ENCODE assay signal across 8 cellular contexts in the genomic region with DNA sequence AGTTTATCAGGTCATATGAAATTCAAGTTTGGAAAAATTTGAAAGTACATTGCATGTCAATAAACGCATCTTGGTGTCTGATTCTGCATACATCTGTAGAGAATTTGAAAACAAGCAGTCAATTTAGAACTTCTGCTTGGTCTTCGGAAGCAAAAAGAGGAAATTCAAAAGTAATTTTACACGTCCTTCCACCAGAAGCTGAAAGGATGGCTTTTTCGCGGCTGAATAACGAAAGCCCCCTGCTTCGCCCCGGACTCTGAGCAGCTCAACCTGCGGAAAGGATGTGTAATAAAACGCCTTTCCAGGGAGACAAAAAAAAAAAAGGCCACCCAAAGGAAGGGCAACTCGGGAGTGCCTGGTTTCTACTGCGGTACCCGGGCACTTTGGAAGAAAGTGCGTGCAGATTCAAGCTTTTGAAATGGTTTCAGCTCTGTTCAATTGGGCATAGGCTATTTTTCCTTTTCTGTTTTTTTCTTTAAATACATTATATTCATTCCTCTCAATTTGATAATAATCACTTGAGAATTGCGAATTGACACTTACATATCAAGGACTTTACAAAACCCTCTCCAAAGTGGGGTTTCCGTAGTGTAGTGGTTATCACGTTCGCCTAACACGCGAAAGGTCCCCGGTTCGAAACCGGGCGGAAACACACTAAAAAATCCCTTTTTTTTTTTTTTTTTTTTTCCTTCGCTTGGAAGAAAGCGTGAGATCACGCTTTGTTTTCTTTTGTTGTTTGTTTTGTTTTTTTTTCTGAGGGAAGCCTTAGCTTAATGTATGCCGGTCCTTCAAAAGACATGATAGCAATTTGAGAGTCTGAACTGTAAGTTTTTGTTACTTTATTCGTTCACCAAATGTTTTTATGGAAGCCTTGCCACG. TPM values are rescaled to one million over a fixed set of nuclear protein-coding genes. Genes with fewer than 3 reads are reported as not detected.
DNase-seq lines count a peak whose midpoint lies in the region; ATAC-seq and TF ChIP-seq lines count a peak whose summit lies in the region.

No MANE protein-coding gene starts in this region.

- ATAC-seq in GM18498 (IDR thresholded peaks at IDR 0.05; ENCODE audit: unreplicated experiment) = peak; percentile 18
- ATAC-seq in HG02973 (IDR thresholded peaks at IDR 0.05; ENCODE audit: unreplicated experiment) = no peak

- intact Hi-C loops in stomach (cut with DNase I; ENCODE audit: low total_unique reads) = no loop called here

- H3K4me3 ChIP-seq in Peyer's patch (peak overlapping the region; percentile 75 to 85 (median 77)), stomach (peak overlapping the region; percentile 67 to 94 (median 77))

- peaks cover 0 to 27% (median 6%) of the 10 kb centered on the region in 4 donors for H3K4me1 ChIP-seq in Peyer's patch
- peaks cover 23 to 31% (median 28%) of the 10 kb centered on the region in 4 donors for H3K4me1 ChIP-seq in stomach

- DNase-seq in Kasumi-1 (lab: John Stamatoyannopoulos, UW) = peak; percentile 84 to 92
- DNase-seq in Peyer's patch = peak in 2 of 3 donors; percentile 38 to 74
- peak; percentile 71 to 73 for DNase-seq in activated T-cell treated with anti-CD3 and anti-CD28 coated beads, Interleukin-2, amount 50 U/mL, for 48 hours
- DNase-seq in fibroblast of gingiva (ENCODE audit: low read depth) = peak; percentile 57
- peak; percentile 84 for DNase-seq in myocyte (ENCODE audit: low read depth)
- peak; percentile 46 for DNase-seq in stomach

- TF ChIP-seq CTCF in Peyer's patch (IDR thresholded peaks at IDR 0.05) = no peak
- TF ChIP-seq CTCF in stomach (IDR thresholded peaks at IDR 0.05) = no peak

- H3K9me3 ChIP-seq in Peyer's patch (no peaks in the 10 kb centered on the region), stomach (no peaks in the 10 kb centered on the region)

- peaks cover 0 to 20% (median 0%) of the 10 kb centered on the region in 3 donors for H3K36me3 ChIP-seq in Peyer's patch
- peaks cover 0 to 23% (median 20%) of the 10 kb centered on the region in 4 donors for H3K36me3 ChIP-seq in stomach

- TF ChIP-seq EP300 in stomach (IDR thresholded peaks at IDR 0.05) = peak; percentile 23

- H3K27ac ChIP-seq in Peyer's patch = peak overlapping the region; percentile 97 to 99 (median 98)
- peak overlapping the region; percentile 98 to 100 (median 99) for H3K27ac ChIP-seq in stomach

- TF ChIP-seq POLR2A in Peyer's patch (IDR thresholded peaks at IDR 0.05) (no peak), stomach (IDR thresholded peaks at IDR 0.05) (no peak)

- 0 to 1% (median 0%) methylated on average over 30 of the region's 30 CpGs for WGBS in stomach, 5 donors

- H3K27me3 ChIP-seq in Peyer's patch (no peaks in the 10 kb centered on the region), stomach (no peaks in the 10 kb centered on the region)

RNA-seq across cellular contexts. Expression of a gene that starts 1.3 kb away (rescaled TPM):
- 10 to 100 TPM; 11.2 to 19.4 (median 15.9) TPM for total RNA-seq in Peyer's patch
- total RNA-seq in myocyte = 18.4 and 19.8 TPM in 2 replicates
- 6.9 TPM for polyA plus RNA-seq in myocyte (2012)
- total RNA-seq in stomach = 100 to 1,000 TPM in 1 of 5 donors, 10 to 100 TPM in 4; 11.3 to 136 (median 24.5) TPM
- polyA plus RNA-seq in stomach = 10 to 100 TPM in 1 of 3 donors, 1 to 10 TPM in 2; 6.8 to 14.8 (median 7.2) TPM

RNA-seq across cellular contexts. Expression of a gene that starts 2.5 kb away (rescaled TPM):
- total RNA-seq in Peyer's patch (1 to 10 TPM in 3 of 4 donors, not detected in 1; 1.4 to 1.7 (median 1.7) TPM), myocyte (2.8 and 3.1 TPM in 2 replicates), stomach (1 to 10 TPM in 2 of 5 donors, under 1 TPM in 1, not detected in 2; 0.45 to 2.2 (median 1.4) TPM)
- 1.8 TPM for polyA plus RNA-seq in myocyte (2012)
- 1 to 10 TPM in 2 of 3 donors, under 1 TPM in 1; 0.76 to 1.6 (median 1.1) TPM for polyA plus RNA-seq in stomach

RNA-seq across cellular contexts. Expression of a gene that starts 7.0 kb away (rescaled TPM):
- 10 to 100 TPM; 52.0 to 78.9 (median 68.4) TPM for total RNA-seq in Peyer's patch
- total RNA-seq in myocyte = 86.8 and 454 TPM in 2 replicates
- 0.25 TPM for polyA plus RNA-seq in myocyte (2012)
- total RNA-seq in stomach = 100 to 1,000 TPM; 107 to 717 (median 249) TPM
- polyA plus RNA-seq in stomach = not detected

RNA-seq across cellular contexts. Expression of a gene that starts 40.8 kb away (rescaled TPM):
- total RNA-seq in Peyer's patch = not detected
- total RNA-seq in myocyte = not detected in 2 replicates
- not detected for polyA plus RNA-seq in myocyte (2012)
- total RNA-seq in stomach = 1 to 10 TPM in 1 of 5 donors, not detected in 4; 4.6 TPM
- not detected for polyA plus RNA-seq in stomach

RNA-seq across cellular contexts. Expression of a gene that starts 40.8 kb away (rescaled TPM):
- total RNA-seq in Peyer's patch = under 1 TPM in 2 of 4 donors, not detected in 2; 0.28 to 0.35 TPM
- 1.3 and 1.8 TPM in 2 replicates for total RNA-seq in myocyte
- polyA plus RNA-seq in myocyte (2012) = 1.0 TPM
- 1 to 10 TPM in 1 of 5 donors, under 1 TPM in 1, not detected in 3; 0.43 to 4.2 TPM for total RNA-seq in stomach
- 1 to 10 TPM in 2 of 3 donors, under 1 TPM in 1; 0.88 to 2.1 (median 1.7) TPM for polyA plus RNA-seq in stomach
